ENCODE assay signal across 32 cellular contexts in genomic region chr10:60171436-60172013, GRCh38.
DNase-seq lines count a peak whose midpoint lies in the region; ATAC-seq, FAIRE-seq and TF ChIP-seq lines count a peak whose summit lies in the region.
"Had no signal": no experiment of that assay in that cellular context is flagged by ENCODE, and none has a peak within 500 bp of the region (broad histone marks: within the 10 kb centered on the region; RNA-seq: fewer than 3 reads in every experiment).

No MANE protein-coding gene starts in this region.

- TF ChIP-seq POLR2A in A549 (IDR thresholded peaks at IDR 0.05; ENCODE audit: low read length), result no peak

- H3K9me3 ChIP-seq in A549 (no peaks in the 10 kb centered on the region), endodermal cell (ENCODE audit: control insufficient read depth, low read length) (no peaks in the 10 kb centered on the region), Karpas-422 (ENCODE audit: low read length) (no peaks in the 10 kb centered on the region)
- H3K9me3 ChIP-seq: BE2C, esophagus squamous epithelium, gastroesophageal sphincter, right atrium auricular region, tibial artery had no signal

- H3K4me2 ChIP-seq in A549 (peak overlapping the region; percentile 83), Karpas-422 (ENCODE audit: low read depth, low read length, poor library complexity, severe bottlenecking) (no peak overlapping the region)
- H3K4me2 ChIP-seq: neural progenitor cell had no signal

- no peaks in the 10 kb centered on the region for H3K36me3 ChIP-seq in endodermal cell (ENCODE audit: control insufficient read depth, insufficient read depth, low read length)
- no peaks in the 10 kb centered on the region for H3K36me3 ChIP-seq in Karpas-422 (ENCODE audit: insufficient read depth, low read length)
- H3K36me3 ChIP-seq: BE2C, gastroesophageal sphincter, neural progenitor cell, tibial artery had no signal

- no peaks in the 10 kb centered on the region for H3K27me3 Mint-ChIP-seq in endodermal cell (ENCODE audit: insufficient read depth)
- H3K27me3 Mint-ChIP-seq: activated CD8-positive, alpha-beta memory T cell treated with anti-CD3 and anti-CD28 coated beads, Interleukin-2, amount 10 ng/mL, durations not matched to agents 7 days and 5 days; effector memory CD8-positive, alpha-beta T cell; stimulated activated naive CD8-positive, alpha-beta T cell treated with anti-CD3 and anti-CD28 coated beads, Interleukin-15, amount 100 ng/mL, for 72 hours; T-cell had no signal

- no peak overlapping the region for H3K4me3 ChIP-seq in A549
- no peak overlapping the region; the same call in 1 of the 2 replicates for H3K4me3 ChIP-seq in LNCaP clone FGC (ENCODE audit: low read depth, low read length)
- peak overlapping the region; percentile 28 for H3K4me3 ChIP-seq in epithelial cell of esophagus (ENCODE audit: low read length)
- no peak overlapping the region for H3K4me3 ChIP-seq in endodermal cell (ENCODE audit: low read length)
- no peak overlapping the region for H3K4me3 ChIP-seq in Karpas-422 (ENCODE audit: low read length)
- H3K4me3 ChIP-seq: esophagus squamous epithelium, gastroesophageal sphincter, neural progenitor cell, right atrium auricular region, tibial artery had no signal

- WGBS in A549 (ENCODE audit: missing lambda C conversion rate), result 46% methylated on average over 2 of the region's 2 CpGs
- WGBS in endodermal cell (ENCODE audit: insufficient coverage in 1 of 2, insufficient read length in 1 of 2), 2 experiments, result 90% methylated on average over 2 of the region's 2 CpGs; no CpG with 5 or more reads in 1 of the 2 experiments

- peaks cover 19% of the 10 kb centered on the region for H3K36me3 Mint-ChIP-seq in endodermal cell (ENCODE audit: low read depth)
- H3K36me3 Mint-ChIP-seq: activated CD8-positive, alpha-beta memory T cell treated with anti-CD3 and anti-CD28 coated beads, Interleukin-2, amount 10 ng/mL, durations not matched to agents 7 days and 5 days; neural progenitor cell had no signal

- no peak overlapping the region for H3K27ac Mint-ChIP-seq in endodermal cell
- H3K27ac Mint-ChIP-seq: activated CD8-positive, alpha-beta memory T cell treated with anti-CD3 and anti-CD28 coated beads, Interleukin-2, amount 10 ng/mL, durations not matched to agents 7 days and 5 days; CD8-positive, alpha-beta memory T cell; effector memory CD8-positive, alpha-beta T cell; neural progenitor cell; stimulated activated naive CD8-positive, alpha-beta T cell treated with anti-CD3 and anti-CD28 coated beads, Interleukin-15, amount 100 ng/mL, for 72 hours; T-cell had no signal

- DNase-seq in A549 (ENCODE audit: low read depth in 1 of 2, low spot score in 1 of 2) (peak in 1 of 2 experiments; percentile 65), LNCaP clone FGC (ENCODE audit: low read depth) (peak; percentile 62), epithelial cell of esophagus (ENCODE audit: low read depth) (peak; percentile 58), myocyte (ENCODE audit: low read depth) (peak; percentile 25), head of caudate nucleus (no peak), endodermal cell (no peak), Karpas-422 (no peak)
- DNase-seq in stimulated activated CD4-positive, alpha-beta T cell treated with anti-CD3 and anti-CD28 coated beads, Interleukin-12 subunit alpha, Interleukin-12 subunit beta, amount 100 ng/mL, for 4 hours, result no peak
- DNase-seq: ACHN; activated CD4-positive, CD25-positive, alpha-beta regulatory T cell; activated CD8-positive, alpha-beta memory T cell treated with anti-CD3 and anti-CD28 coated beads, Interleukin-2, amount 10 ng/mL, durations not matched to agents 7 days and 5 days; activated gamma-delta T cell; activated T-cell treated with anti-CD3 and anti-CD28 coated beads, Interleukin-2, amount 50 U/mL, for 4 hours; BE2C; caudate nucleus; CD8-positive, alpha-beta memory T cell; cortex of kidney; effector memory CD8-positive, alpha-beta T cell; esophagus squamous epithelium; hypothalamus; KG1; mesenchymal stem cell; NCI-H2081 treated with DMSO at 0.1 percent for 48 hours; posterior cingulate gyrus; stimulated activated CD4-positive, alpha-beta T cell treated with anti-CD3 and anti-CD28 coated beads, Interleukin-2, amount 100 ng/mL, for 48 hours; stimulated activated naive CD8-positive, alpha-beta T cell treated with anti-CD3 and anti-CD28 coated beads, Interleukin-15, amount 100 ng/mL, for 72 hours; T-cell; tibial artery had no signal

- H3K4me1 Mint-ChIP-seq in endodermal cell, result peaks cover 23% of the 10 kb centered on the region
- H3K4me1 Mint-ChIP-seq: activated CD8-positive, alpha-beta memory T cell treated with anti-CD3 and anti-CD28 coated beads, Interleukin-2, amount 10 ng/mL, durations not matched to agents 7 days and 5 days; CD8-positive, alpha-beta memory T cell; stimulated activated naive CD8-positive, alpha-beta T cell treated with anti-CD3 and anti-CD28 coated beads, Interleukin-15, amount 100 ng/mL, for 72 hours; T-cell had no signal

- H3K79me2 ChIP-seq in Karpas-422 (ENCODE audit: low read length), result no peaks in the 10 kb centered on the region

- no peak for TF ChIP-seq CTCF in A549 (IDR thresholded peaks at IDR 0.05)
- no peak for TF ChIP-seq CTCF in LNCaP clone FGC (IDR thresholded peaks at IDR 0.05; ENCODE audit: control insufficient read depth, extremely low read depth, insufficient read depth)
- TF ChIP-seq CTCF in epithelial cell of esophagus (IDR thresholded peaks at IDR 0.05; ENCODE audit: insufficient read depth, low read depth, low read length, missing control alignments), result no peak
- TF ChIP-seq CTCF in endodermal cell (conservative IDR thresholded peaks at IDR 0.05), result no peak

- H4K20me1 ChIP-seq in Karpas-422 (ENCODE audit: insufficient read depth, low read depth, low read length), result no peaks in the 10 kb centered on the region

- FAIRE-seq in A549 (lab: Jason Lieb, UNC), result no peak
- FAIRE-seq: astrocyte had no signal

- H3K9me3 Mint-ChIP-seq in endodermal cell, result no peaks in the 10 kb centered on the region
- H3K9me3 Mint-ChIP-seq: activated T-cell treated with anti-CD3 and anti-CD28 coated beads, Interleukin-2, amount 50 U/mL, for 4 hours; CD8-positive, alpha-beta memory T cell; effector memory CD8-positive, alpha-beta T cell; neural progenitor cell; stimulated activated naive CD8-positive, alpha-beta T cell treated with anti-CD3 and anti-CD28 coated beads, Interleukin-15, amount 100 ng/mL, for 72 hours; T-cell had no signal

- no peaks in the 10 kb centered on the region for H3K9me2 ChIP-seq in Karpas-422 (replicated peaks; ENCODE audit: insufficient read depth, low read length)

- H3K4me1 ChIP-seq in A549 (peaks cover 39% of the 10 kb centered on the region), endodermal cell (ENCODE audit: control insufficient read depth, insufficient read depth, low read length) (no peaks in the 10 kb centered on the region), Karpas-422 (ENCODE audit: low read length) (peaks cover 9% of the 10 kb centered on the region)
- H3K4me1 ChIP-seq: BE2C, gastroesophageal sphincter, neural progenitor cell, tibial artery had no signal

- TF ChIP-seq RAD21 in A549 (conservative IDR thresholded peaks at IDR 0.05 in 1 of 2, IDR thresholded peaks at IDR 0.05 in 1 of 2), result peak in 1 of 2 experiments; percentile 2; a peak in 1 of 5 replicates

- no peak overlapping the region for H3K4me3 Mint-ChIP-seq in endodermal cell
- H3K4me3 Mint-ChIP-seq: activated CD8-positive, alpha-beta memory T cell treated with anti-CD3 and anti-CD28 coated beads, Interleukin-2, amount 10 ng/mL, durations not matched to agents 7 days and 5 days; activated T-cell treated with anti-CD3 and anti-CD28 coated beads, Interleukin-2, amount 50 U/mL, for 4 hours; CD8-positive, alpha-beta memory T cell; effector memory CD8-positive, alpha-beta T cell; neural progenitor cell; stimulated activated naive CD8-positive, alpha-beta T cell treated with anti-CD3 and anti-CD28 coated beads, Interleukin-15, amount 100 ng/mL, for 72 hours; T-cell had no signal

- CTCF ChIA-PET in A549 (lab: Yijun Ruan, JAX), result interaction anchor here (1.0 kb wide), 1 partner anchor 15 kb away, joined by 3 read pairs; no protein-coding TSS in a partner anchor

- TF ChIP-seq EP300 in A549 (IDR thresholded peaks at IDR 0.05), result peak; percentile 51 to 63; a peak in 2 of 5 replicates

- intact Hi-C loops in head of caudate nucleus (cut with DNase I), result no loop called here

- ATAC-seq in A549, result peak; percentile 83 to 86
- ATAC-seq: activated CD8-positive, alpha-beta memory T cell treated with anti-CD3 and anti-CD28 coated beads, Interleukin-2, amount 10 ng/mL, durations not matched to agents 7 days and 5 days; activated T-cell treated with anti-CD3 and anti-CD28 coated beads, Interleukin-2, amount 50 U/mL, for 4 hours; effector memory CD8-positive, alpha-beta T cell; gastroesophageal sphincter; stimulated activated naive CD8-positive, alpha-beta T cell treated with anti-CD3 and anti-CD28 coated beads, Interleukin-15, amount 100 ng/mL, for 72 hours; T-cell had no signal

- no peak overlapping the region for H3K9ac ChIP-seq in endodermal cell (ENCODE audit: extremely low read depth, low read length, poor library complexity, severe bottlenecking)
- no peak overlapping the region for H3K9ac ChIP-seq in Karpas-422 (ENCODE audit: low read length)
- H3K9ac ChIP-seq: neural progenitor cell had no signal

- H3K27ac ChIP-seq in A549 (peak overlapping the region; percentile 65 to 70), endodermal cell (ENCODE audit: low read depth, low read length) (no peak overlapping the region), Karpas-422 (ENCODE audit: low read length) (no peak overlapping the region)
- H3K27ac ChIP-seq: esophagus squamous epithelium, gastroesophageal sphincter, neural progenitor cell, right atrium auricular region, tibial artery had no signal

- POLR2A ChIA-PET in A549 (lab: Yijun Ruan, JAX), result interaction anchor here (0.6 kb wide), 1 partner anchor 15 kb away, joined by 5 read pairs; no protein-coding TSS in a partner anchor

- no peak overlapping the region for H2AFZ ChIP-seq in Karpas-422 (ENCODE audit: low read length)
- H2AFZ ChIP-seq: neural progenitor cell had no signal

- H3K27me3 ChIP-seq in endodermal cell (ENCODE audit: control insufficient read depth, insufficient read depth, low read length, poor library complexity, severe bottlenecking) (no peaks in the 10 kb centered on the region), Karpas-422 (ENCODE audit: low read length) (no peaks in the 10 kb centered on the region)
- H3K27me3 ChIP-seq: BE2C, esophagus squamous epithelium, gastroesophageal sphincter, right atrium auricular region, tibial artery had no signal

TF ChIP-seq in A549, 52 proteins besides CTCF, POLR2A, EP300 and RAD21 (continues in another document):
- TF ChIP-seq BCL3 (IDR thresholded peaks at IDR 0.05) (peak; percentile 52; the same call in 1 of the 3 replicates), SREBF2 (IDR thresholded peaks at IDR 0.05) (no peak)

Comparison
In these comparisons a context has a peak if more than half of its experiments do, and no peak if none do; other contexts are left out.
1. DNase-seq: peak in LNCaP clone FGC (single experiment), epithelial cell of esophagus (single experiment) and myocyte (single experiment); none in stimulated activated CD4-positive, alpha-beta T cell treated with anti-CD3 and anti-CD28 coated beads, Interleukin-12 subunit alpha, Interleukin-12 subunit beta, amount 100 ng/mL, for 4 hours (single experiment), head of caudate nucleus (0 of 42), endodermal cell (single experiment) and Karpas-422 (single experiment).
2. H3K27ac ChIP-seq: peak in A549 (2 of 2); none in endodermal cell (single experiment) and Karpas-422 (single experiment).